Comparison of ENCODE assay signal across 12 cellular contexts in genomic region chr1:204348197-204348596, GRCh38. TPM values are rescaled to one million over a fixed set of nuclear protein-coding genes. Genes with fewer than 3 reads are reported as not detected.
DNase-seq lines count a peak whose midpoint lies in the region; ATAC-seq and TF ChIP-seq lines count a peak whose summit lies in the region.
"Had no signal": no experiment of that assay in that cellular context is flagged by ENCODE, and none has a peak within 500 bp of the region (broad histone marks: within the 10 kb centered on the region; RNA-seq: fewer than 3 reads in every experiment).

No MANE protein-coding gene starts in this region.

- TF ChIP-seq CTCF in right atrium auricular region (IDR thresholded peaks at IDR 0.05): no peak
- TF ChIP-seq CTCF in lung (IDR thresholded peaks at IDR 0.05; ENCODE audit: control extremely low read depth, extremely low read depth): no peak
- TF ChIP-seq CTCF in prostate gland (IDR thresholded peaks at IDR 0.05): no peak

- H3K27me3 ChIP-seq in right atrium auricular region (no peaks in the 10 kb centered on the region), lung (ENCODE audit: control insufficient read depth, insufficient read depth) (no peaks in the 10 kb centered on the region), prostate gland (replicated peaks; ENCODE audit: insufficient read depth) (no peaks in the 10 kb centered on the region)

- DNase-seq in right atrium auricular region (ENCODE audit: low spot score): no peak
- no peak for DNase-seq in left cardiac atrium
- DNase-seq in lung (ENCODE audit: low spot score): no peak
- DNase-seq in prostate gland (ENCODE audit: low spot score): no peak
- no peak for DNase-seq in NCI-H1092 treated with DMSO at 0.1 percent for 48 hours (lab: John Stamatoyannopoulos, UW)
- DNase-seq in NCI-H82 (lab: John Stamatoyannopoulos, UW): no peak
- DNase-seq: activated CD8-positive, alpha-beta T cell treated with anti-CD3 and anti-CD28 coated beads for 36 hours; MV-4-11; NCI-H2081 had no signal

- peak overlapping the region; percentile 36 to 73 for H3K27ac ChIP-seq in right atrium auricular region
- H3K27ac ChIP-seq in lung (ENCODE audit: low read depth in 1 of 2, low read length in 1 of 2): peak overlapping the region; percentile 55 to 62
- peak overlapping the region; percentile 14 to 16 for H3K27ac ChIP-seq in prostate gland

- H3K36me3 ChIP-seq in right atrium auricular region: no peaks in the 10 kb centered on the region
- H3K36me3 ChIP-seq in lung (ENCODE audit: control insufficient read depth in 2 of 2, insufficient read depth in 2 of 2, low read length in 2 of 2): no peaks in the 10 kb centered on the region
- H3K36me3 ChIP-seq in prostate gland: no peaks in the 10 kb centered on the region

- H3K4me1 ChIP-seq in right atrium auricular region (peaks cover 0 to 42% of the 10 kb centered on the region in 2 donors), lung (ENCODE audit: control insufficient read depth in 2 of 2, insufficient read depth in 2 of 2, low read length in 2 of 2) (peaks cover 0 to 2% of the 10 kb centered on the region in 2 donors), prostate gland (replicated peaks) (no peaks in the 10 kb centered on the region)

- 70 to 87% methylated on average over 6 of the region's 6 CpGs for WGBS in lung, 2 donors
- WGBS in prostate gland: 43% methylated on average over 6 of the region's 6 CpGs

- TF ChIP-seq POLR2A in prostate gland (IDR thresholded peaks at IDR 0.05): no peak

- H3K9me3 ChIP-seq in right atrium auricular region: no peaks in the 10 kb centered on the region
- no peaks in the 10 kb centered on the region for H3K9me3 ChIP-seq in lung (ENCODE audit: control insufficient read depth in 2 of 2, insufficient read depth in 1 of 2, low read length in 1 of 2)
- no peaks in the 10 kb centered on the region for H3K9me3 ChIP-seq in prostate gland

- intact Hi-C loops in left cardiac atrium (cut with DNase I): no loop called here
- intact Hi-C loops in prostate gland (cut with DNase I): no loop called here

- ATAC-seq in left cardiac atrium (no peak), lung (ENCODE audit: insufficient read depth, low FRiP score) (no peak), GM19324 (IDR thresholded peaks at IDR 0.05; ENCODE audit: low FRiP score, unreplicated experiment) (no peak), GM21447 (IDR thresholded peaks at IDR 0.05; ENCODE audit: unreplicated experiment) (no peak)
- ATAC-seq: activated CD8-positive, alpha-beta T cell treated with anti-CD3 and anti-CD28 coated beads for 36 hours; HCT116 had no signal

- H3K4me3 ChIP-seq in right atrium auricular region (no peak overlapping the region), lung (no peak overlapping the region), prostate gland (no peak overlapping the region)

RNA-seq across cellular contexts. Expression of gene PLEKHA6, which starts 11.5 kb away (rescaled TPM):
- total RNA-seq in right atrium auricular region: 10 to 100 TPM; 18.1 to 25.7 TPM
- total RNA-seq in left cardiac atrium: 10 to 100 TPM; 14.1 to 19.8 TPM
- total RNA-seq in lung: 10 to 100 TPM in 1 of 2 donors, 1 to 10 TPM in 1; 2.8 to 10.5 TPM
- polyA plus RNA-seq in lung: 1 to 10 TPM in 1 of 2 donors, under 1 TPM in 1; 0.88 to 3.8 TPM
- 10 to 100 TPM; 24.5 to 49.3 TPM for total RNA-seq in prostate gland
